In the genomic region with DNA sequence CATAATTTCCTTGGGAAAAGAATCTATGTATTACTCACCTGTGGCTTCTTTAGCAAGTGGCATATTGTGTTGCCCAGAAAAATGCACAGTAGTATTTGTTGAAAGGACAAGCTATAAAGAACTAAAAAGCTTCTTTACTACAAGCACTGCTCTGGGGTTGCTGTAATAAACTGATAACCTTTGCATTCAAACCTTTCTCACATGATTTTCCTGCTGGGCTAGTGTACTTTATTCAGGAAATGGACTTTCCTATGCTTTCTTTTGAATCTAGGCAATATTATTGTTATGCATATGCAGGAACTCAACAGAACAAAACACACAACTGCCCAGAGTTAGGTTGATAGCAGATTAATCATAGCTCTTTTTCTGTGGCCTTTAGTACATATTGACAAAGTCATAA, we compare ENCODE assay signal across 20 cellular contexts.
DNase-seq lines count a peak whose midpoint lies in the region; ATAC-seq, FAIRE-seq and TF ChIP-seq lines count a peak whose summit lies in the region.
"Had no signal": no experiment of that assay in that cellular context is flagged by ENCODE, and none has a peak within 500 bp of the region (broad histone marks: within the 10 kb centered on the region; RNA-seq: fewer than 3 reads in every experiment).

No MANE protein-coding gene starts in this region.

- dilution Hi-C loops in endothelial cell of umbilical vein (cut with MboI; ENCODE audit: extremely low pct_ligation_motif_present, low sequenced_read_pairs) = no loop called here

- peak; percentile 56 for FAIRE-seq in endothelial cell of umbilical vein (lab: Jason Lieb, UNC)
- FAIRE-seq: A549, GM12892, GM19239, H54 had no signal

- H4K91ac ChIP-seq in neuronal stem cell (ENCODE audit: low read depth, low read length, poor library complexity) = no peak overlapping the region

- H2AFZ ChIP-seq in PC-3 (ENCODE audit: low read length) (no peak overlapping the region), endothelial cell of umbilical vein (ENCODE audit: low read depth, low read length) (no peak overlapping the region), neuronal stem cell (ENCODE audit: low read length) (peak overlapping the region; percentile 59)

- H3K9ac ChIP-seq in HUES6 (ENCODE audit: low read length) (no peak overlapping the region), PC-3 (ENCODE audit: low read length) (no peak overlapping the region), endothelial cell of umbilical vein (replicated peaks; ENCODE audit: extremely low read depth, insufficient read depth, low read length) (no peak overlapping the region), neuronal stem cell (ENCODE audit: low read depth, low read length, poor library complexity) (no peak overlapping the region)

- H3K27ac ChIP-seq in HUES6 (ENCODE audit: low read depth, low read length) (0 out of 2 replicates have a peak overlapping the region, but pooled peaks have one; percentile 51), PC-3 (ENCODE audit: low read length) (no peak overlapping the region), endothelial cell of umbilical vein (ENCODE audit: insufficient read depth, low read depth, low read length) (no peak overlapping the region), neuronal stem cell (replicated peaks; ENCODE audit: low read length) (no peak overlapping the region), A673 (ENCODE audit: low read depth, low read length, poor library complexity, severe bottlenecking) (no peak overlapping the region)
- H3K27ac ChIP-seq: A549 had no signal

- no peak overlapping the region for H4K8ac ChIP-seq in neuronal stem cell (ENCODE audit: low read depth, low read length)

- H3K9me2 ChIP-seq in PC-3 (replicated peaks; ENCODE audit: low read length) = no peaks in the 10 kb centered on the region

- CTCF ChIA-PET in PC-3 (lab: Charles Lee) (interaction anchor here (0.6 kb wide), 1 partner anchor 15 kb away, joined by 3 read pairs; no protein-coding TSS in a partner anchor), endothelial cell of umbilical vein (lab: Charles Lee) (interaction anchor here (1.1 to 1.9 kb wide), 6 partner anchors 223 to 1650 kb away, joined by 3 to 7 read pairs (median 4); no protein-coding TSS in a partner anchor), A673 (lab: Charles Lee) (no interaction called here)

- no peak overlapping the region for H3K18ac ChIP-seq in neuronal stem cell (ENCODE audit: low read length)

- no peak overlapping the region for H2BK12ac ChIP-seq in neuronal stem cell (ENCODE audit: low read length)

- H2BK15ac ChIP-seq in neuronal stem cell (ENCODE audit: low read length) = no peak overlapping the region

- H2AK5ac ChIP-seq in neuronal stem cell (ENCODE audit: low read depth, low read length) = no peak overlapping the region

- H3K23ac ChIP-seq in neuronal stem cell (ENCODE audit: low read depth, low read length, poor library complexity) = no peak overlapping the region

- intact Hi-C loops in PC-3 (cut with micrococcal nuclease) (loop anchor here (10.0 kb wide), 1 partner anchor 662 kb away; no protein-coding TSS in a partner anchor), endothelial cell of umbilical vein (cut with micrococcal nuclease) (loop anchor here (5.0 to 10.0 kb wide), 3 partner anchors 224 to 1754 kb away; a partner anchor contains a TSS), head of caudate nucleus (cut with DNase I) (no loop called here), A673 (cut with micrococcal nuclease; ENCODE audit: unreplicated experiment) (loop anchor here (5.0 kb wide), 2 partner anchors 139 to 224 kb away; no protein-coding TSS in a partner anchor)

- no peak overlapping the region for H3K4me3 ChIP-seq in HUES6 (ENCODE audit: low read depth, low read length)
- H3K4me3 ChIP-seq in PC-3 (ENCODE audit: low read length) = no peak overlapping the region
- H3K4me3 ChIP-seq in endothelial cell of umbilical vein (replicated peaks in 1 of 3; ENCODE audit: insufficient read depth in 1 of 3, low read depth in 1 of 3, low read length in 3 of 3) = no peak overlapping the region
- H3K4me3 ChIP-seq in neuronal stem cell (ENCODE audit: low read length in 2 of 2) = no peak overlapping the region
- no peak overlapping the region for H3K4me3 ChIP-seq in A673 (ENCODE audit: low read depth, low read length, poor library complexity, severe bottlenecking)
- H3K4me3 ChIP-seq: A549, HAP-1 had no signal

- no peak for TF ChIP-seq CTCF in PC-3 (conservative IDR thresholded peaks at IDR 0.05; ENCODE audit: low read depth, low read length)
- no peak for TF ChIP-seq CTCF in endothelial cell of umbilical vein (IDR thresholded peaks at IDR 0.05; ENCODE audit: extremely low read depth in 1 of 2, insufficient read depth in 1 of 2, low read depth in 1 of 2, low read length in 2 of 2)
- no peak for TF ChIP-seq CTCF in A673 (conservative IDR thresholded peaks at IDR 0.05; ENCODE audit: low read depth, low read length)

- peak; percentile 21; the same call in 1 of the 2 replicates for ATAC-seq in PC-3
- ATAC-seq: A549 had no signal

- H3K4me2 ChIP-seq in PC-3 (ENCODE audit: low read length) (no peak overlapping the region), endothelial cell of umbilical vein (ENCODE audit: insufficient read depth, low read length) (no peak overlapping the region), neuronal stem cell (ENCODE audit: insufficient read depth, low read length, poor library complexity, severe bottlenecking) (no peak overlapping the region)
- H3K4me2 ChIP-seq: A549 had no signal

- H3K4me1 ChIP-seq in HUES6 (ENCODE audit: control insufficient read depth, insufficient read depth, low read length) (peaks cover 21% of the 10 kb centered on the region), PC-3 (ENCODE audit: insufficient read depth, low read length) (no peaks in the 10 kb centered on the region), endothelial cell of umbilical vein (ENCODE audit: control insufficient read depth, extremely low read depth, insufficient read depth, low read length) (no peaks in the 10 kb centered on the region), neuronal stem cell (ENCODE audit: control insufficient read depth in 2 of 2, insufficient read depth in 1 of 2, low read depth in 1 of 2, low read length in 2 of 2) (peaks cover 2 to 3% of the 10 kb centered on the region in 2 donors), A673 (ENCODE audit: insufficient read depth, low read length, poor library complexity, severe bottlenecking) (peaks cover 8% of the 10 kb centered on the region)
- H3K4me1 ChIP-seq: A549, HAP-1 had no signal

- no peak overlapping the region for H3K14ac ChIP-seq in neuronal stem cell (ENCODE audit: low read length)

- no peak overlapping the region for H2BK120ac ChIP-seq in neuronal stem cell (ENCODE audit: low read depth, low read length)

- H3K9me3 ChIP-seq in HUES6 (ENCODE audit: control insufficient read depth, insufficient read depth, low read depth, low read length) (no peaks in the 10 kb centered on the region), PC-3 (ENCODE audit: low read length) (no peaks in the 10 kb centered on the region), endothelial cell of umbilical vein (replicated peaks; ENCODE audit: control insufficient read depth, insufficient read depth, low read length) (no peaks in the 10 kb centered on the region), neuronal stem cell (replicated peaks in 1 of 2; ENCODE audit: control insufficient read depth in 2 of 2, insufficient read depth in 1 of 2, low read depth in 1 of 2, low read length in 2 of 2) (no peaks in the 10 kb centered on the region), A673 (ENCODE audit: low read depth, low read length, poor library complexity, severe bottlenecking) (no peaks in the 10 kb centered on the region)
- H3K9me3 ChIP-seq: A549, HAP-1 had no signal

- no peak overlapping the region for H2BK5ac ChIP-seq in neuronal stem cell (ENCODE audit: low read length)

- no peaks in the 10 kb centered on the region for H3K79me2 ChIP-seq in PC-3 (ENCODE audit: low read length)
- H3K79me2 ChIP-seq in endothelial cell of umbilical vein (ENCODE audit: control insufficient read depth, insufficient read depth, low read length) = no peaks in the 10 kb centered on the region

- no peak for TF ChIP-seq POLR2A in endothelial cell of umbilical vein (IDR thresholded peaks at IDR 0.05; ENCODE audit: low read depth, low read length)

- H3K36me3 ChIP-seq in HUES6 (ENCODE audit: control insufficient read depth, insufficient read depth, low read length) (no peaks in the 10 kb centered on the region), PC-3 (ENCODE audit: low read depth, low read length) (no peaks in the 10 kb centered on the region), endothelial cell of umbilical vein (ENCODE audit: control insufficient read depth in 2 of 2, extremely low read depth in 1 of 2, insufficient read depth in 2 of 2, low read length in 2 of 2) (no peaks in the 10 kb centered on the region), neuronal stem cell (replicated peaks in 1 of 2; ENCODE audit: control insufficient read depth in 2 of 2, insufficient read depth in 2 of 2, low read length in 2 of 2) (no peaks in the 10 kb centered on the region), A673 (ENCODE audit: insufficient read depth, low read length, poor library complexity, severe bottlenecking) (no peaks in the 10 kb centered on the region)
- H3K36me3 ChIP-seq: HAP-1 had no signal

- H3K9me1 ChIP-seq in endothelial cell of umbilical vein (replicated peaks; ENCODE audit: control insufficient read depth, extremely low read depth, insufficient read depth, low read length) = no peaks in the 10 kb centered on the region

- BruUV-seq in PC-3 (replicated peaks; lab: Mats Ljungman, UMichigan) = no TSS peak
- BruUV-seq in endothelial cell of umbilical vein (replicated peaks; lab: Mats Ljungman, UMichigan) = no TSS peak
- BruUV-seq in A673 (replicated peaks; lab: Mats Ljungman, UMichigan) = no TSS peak

- H4K20me1 ChIP-seq in PC-3 (ENCODE audit: low read length) = no peaks in the 10 kb centered on the region
- no peaks in the 10 kb centered on the region for H4K20me1 ChIP-seq in endothelial cell of umbilical vein (replicated peaks; ENCODE audit: control insufficient read depth, extremely low read depth, insufficient read depth, low read length)

- H3K4ac ChIP-seq in neuronal stem cell (ENCODE audit: low read length) = no peak overlapping the region

- POLR2A ChIA-PET in PC-3 (lab: Charles Lee; ENCODE audit: unreplicated experiment) = no interaction called here
- POLR2A ChIA-PET in endothelial cell of umbilical vein (lab: Charles Lee) = interaction anchor here (0.6 kb wide), 1 partner anchor 8 kb away, joined by 3 read pairs; no protein-coding TSS in a partner anchor
- POLR2A ChIA-PET in A673 (lab: Charles Lee; ENCODE audit: low non-redundant PET) = no interaction called here

- H3K27me3 ChIP-seq in HUES6 (ENCODE audit: control insufficient read depth, insufficient read depth, low read length) (no peaks in the 10 kb centered on the region), PC-3 (ENCODE audit: low read length) (no peaks in the 10 kb centered on the region), endothelial cell of umbilical vein (ENCODE audit: control insufficient read depth in 2 of 2, insufficient read depth in 2 of 2, low read length in 2 of 2) (no peaks in the 10 kb centered on the region), neuronal stem cell (ENCODE audit: control insufficient read depth in 3 of 3, insufficient read depth in 3 of 3, low read depth in 1 of 3, low read length in 3 of 3) (no peaks in the 10 kb centered on the region), A673 (replicated peaks; ENCODE audit: insufficient read depth, low read depth, low read length, poor library complexity) (no peaks in the 10 kb centered on the region)

- H3F3A ChIP-seq in PC-3 (ENCODE audit: low read length, unreplicated experiment) = no peaks in the 10 kb centered on the region

- no peaks in the 10 kb centered on the region for H3K79me1 ChIP-seq in neuronal stem cell (ENCODE audit: low read depth, low read length)

- DNase-seq in PC-3 = no peak
- DNase-seq in endothelial cell of umbilical vein (ENCODE audit: low read depth, low spot score) = peak; percentile 90
- no peak for DNase-seq in neuronal stem cell (ENCODE audit: low spot score)
- no peak for DNase-seq in NCI-H748 (lab: John Stamatoyannopoulos, UW; ENCODE audit: unreplicated experiment)
- DNase-seq in head of caudate nucleus = no peak
- DNase-seq in A673 (ENCODE audit: low spot score) = no peak
- DNase-seq: 8988T; Calu3; CD4-positive, alpha-beta memory T cell; COR-L47; DMS53; DMS79 treated with DMSO at 0.1 percent for 48 hours; GOT3; HFFc6 had no signal
